In genomic region chr3:188061133-188061532, GRCh38 we compare ENCODE assay signal across 8 cellular contexts.
DNase-seq lines count a peak whose midpoint lies in the region; ATAC-seq and TF ChIP-seq lines count a peak whose summit lies in the region.

No MANE protein-coding gene starts in this region.

- H3K36me3 ChIP-seq in left ventricle myocardium inferior (no peaks in the 10 kb centered on the region), breast epithelium (no peaks in the 10 kb centered on the region), WERI-Rb-1 (no peaks in the 10 kb centered on the region)

- no peak for TF ChIP-seq POLR2A in breast epithelium (IDR thresholded peaks at IDR 0.05)

- H3K4me1 ChIP-seq in left ventricle myocardium inferior (peaks cover 26% of the 10 kb centered on the region), breast epithelium (peaks cover 3 to 11% of the 10 kb centered on the region in 2 donors)

- H3K4me3 ChIP-seq in left ventricle myocardium inferior (no peak overlapping the region), breast epithelium (no peak overlapping the region), WERI-Rb-1 (ENCODE audit: low read depth, low read length) (no peak overlapping the region)

- H3K27me3 ChIP-seq in left ventricle myocardium inferior (ENCODE audit: low read depth) (no peaks in the 10 kb centered on the region), breast epithelium (no peaks in the 10 kb centered on the region), WERI-Rb-1 (ENCODE audit: insufficient read depth, low read depth, severe bottlenecking) (no peaks in the 10 kb centered on the region)

- DNase-seq in left ventricle myocardium superior (no peak), left ventricle myocardium inferior (no peak), T1000 (lab: John Stamatoyannopoulos, UW) (peak; percentile 12), breast epithelium (ENCODE audit: low spot score in 2 of 2) (no peak), WERI-Rb-1 (no peak), UCSD-AML1 (lab: John Stamatoyannopoulos, UW; ENCODE audit: unreplicated experiment) (no peak)
- peak; percentile 27 to 57 for DNase-seq in stimulated activated CD4-positive, alpha-beta T cell treated with anti-CD3 and anti-CD28 coated beads, Interleukin-12 subunit alpha, Interleukin-12 subunit beta, amount 100 ng/mL, for 24 hours (ENCODE audit: low read depth in 2 of 2)

- H3K9me3 ChIP-seq in left ventricle myocardium inferior (replicated peaks) (no peaks in the 10 kb centered on the region), breast epithelium (no peaks in the 10 kb centered on the region), WERI-Rb-1 (ENCODE audit: severe bottlenecking) (no peaks in the 10 kb centered on the region)

- TF ChIP-seq CTCF in left ventricle myocardium inferior (IDR thresholded peaks at IDR 0.05; ENCODE audit: borderline replicate concordance) (no peak), breast epithelium (IDR thresholded peaks at IDR 0.05) (no peak), WERI-Rb-1 (IDR thresholded peaks at IDR 0.05; ENCODE audit: low read depth, low read length) (no peak)

- H3K27ac ChIP-seq in left ventricle myocardium inferior (replicated peaks) (no peak overlapping the region), breast epithelium (peak overlapping the region; percentile 44 to 64), WERI-Rb-1 (no peak overlapping the region)

- intact Hi-C loops in left ventricle myocardium superior (cut with micrococcal nuclease) (no loop called here), left ventricle myocardium inferior (cut with micrococcal nuclease) (no loop called here), breast epithelium (cut with DNase I; ENCODE audit: low total_unique reads) (no loop called here)

- ATAC-seq in left ventricle myocardium superior (peak; percentile 21), HG03045 (IDR thresholded peaks at IDR 0.05; ENCODE audit: unreplicated experiment) (no peak)

Comparison
In these comparisons a context has a peak if more than half of its experiments do, and no peak if none do; other contexts are left out.
1. DNase-seq: peak in T1000 (single experiment) and stimulated activated CD4-positive, alpha-beta T cell treated with anti-CD3 and anti-CD28 coated beads, Interleukin-12 subunit alpha, Interleukin-12 subunit beta, amount 100 ng/mL, for 24 hours (2 of 2); none in left ventricle myocardium superior (single experiment), left ventricle myocardium inferior (single experiment), breast epithelium (0 of 2), WERI-Rb-1 (single experiment) and UCSD-AML1 (single experiment).
2. H3K27ac ChIP-seq: peak in breast epithelium (2 of 2); none in left ventricle myocardium inferior (single experiment) and WERI-Rb-1 (single experiment).